ENCODE assay signal across 13 cellular contexts in the genomic region with DNA sequence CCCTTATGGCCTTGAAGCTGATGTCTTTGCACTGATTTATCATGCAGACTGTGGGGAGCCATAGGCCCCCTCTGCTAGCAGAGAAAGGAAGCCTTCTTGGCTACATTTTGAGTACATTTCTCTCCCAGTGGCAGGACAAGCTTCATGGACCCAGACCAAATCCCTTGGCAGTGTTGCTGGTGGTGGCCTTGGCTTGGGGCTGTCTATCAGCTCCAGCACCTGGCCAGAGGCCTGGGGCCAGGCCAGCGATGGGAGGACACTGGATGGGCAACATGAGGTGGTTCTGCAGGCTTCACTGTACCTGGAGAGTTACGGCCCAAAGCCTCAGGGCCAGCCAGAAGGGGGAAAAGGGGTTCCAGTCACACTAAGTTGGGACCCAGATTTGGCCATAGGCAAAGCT.
"Had no signal": no experiment of that assay in that cellular context is flagged by ENCODE, and none has a peak within 500 bp of the region (broad histone marks: within the 10 kb centered on the region; RNA-seq: fewer than 3 reads in every experiment).

No MANE protein-coding gene starts in this region.

- H3K27ac ChIP-seq: epithelial cell of prostate had no signal

- H3K4me3 ChIP-seq: heart right ventricle, mucosa of descending colon, upper lobe of right lung had no signal

- ATAC-seq: mucosa of descending colon; natural killer cell treated with Interleukin-12 subunit alpha and Interleukin-12 subunit beta and Interleukin-15 and Interleukin-18, amount 100 ng/mL, for 72 hours; stimulated activated naive B cell treated with anti-CD40 and anti-IgM and Interleukin-4, amounts not matched to agents 10 μg/mL and 1 μg/mL and 100 μg/mL, for 72 hours had no signal

- H3K4me1 Mint-ChIP-seq: activated naive CD8-positive, alpha-beta T cell treated with anti-CD3 and anti-CD28 coated beads for 36 hours; stimulated activated naive B cell treated with anti-CD40 and anti-IgM and Interleukin-4, amounts not matched to agents 10 μg/mL and 1 μg/mL and 100 μg/mL, for 72 hours had no signal

- H3K9me3 ChIP-seq: heart right ventricle, mucosa of descending colon, upper lobe of right lung had no signal

- DNase-seq: activated CD4-positive, CD25-positive, alpha-beta regulatory T cell treated with anti-CD3 and anti-CD28 coated beads, Interleukin-2, amount 50 U/mL, for 72 hours; activated naive CD8-positive, alpha-beta T cell treated with anti-CD3 and anti-CD28 coated beads for 36 hours; effector memory CD4-positive, alpha-beta T cell; heart right ventricle; left cardiac atrium; mucosa of descending colon; stimulated activated CD4-positive, alpha-beta T cell treated with anti-CD3 and anti-CD28 coated beads, Interleukin-2, amount 100 ng/mL, for 48 hours; stimulated activated naive B cell treated with anti-CD40 and anti-IgM and Interleukin-4, amounts not matched to agents 10 μg/mL and 1 μg/mL and 100 μg/mL, for 72 hours; T-helper 9 cell; upper lobe of right lung had no signal

- H3K27me3 Mint-ChIP-seq: activated naive CD8-positive, alpha-beta T cell treated with anti-CD3 and anti-CD28 coated beads for 36 hours; natural killer cell treated with Interleukin-12 subunit alpha and Interleukin-12 subunit beta and Interleukin-15 and Interleukin-18, amount 100 ng/mL, for 72 hours; stimulated activated naive B cell treated with anti-CD40 and anti-IgM and Interleukin-4, amounts not matched to agents 10 μg/mL and 1 μg/mL and 100 μg/mL, for 72 hours had no signal

- H3K36me3 ChIP-seq: upper lobe of right lung had no signal

- H3K27me3 ChIP-seq: heart right ventricle, upper lobe of right lung had no signal

- H3K4me3 Mint-ChIP-seq: activated naive CD8-positive, alpha-beta T cell treated with anti-CD3 and anti-CD28 coated beads for 36 hours; activated T-helper 1 cell treated with anti-CD3 and anti-CD28 coated beads, Interleukin-12 subunit alpha, Interleukin-12 subunit beta, Interleukin-2, Interleukin-4 antibody, amounts not matched to agents 30 ng/mL and 10 ng/mL and 1 ng/mL, durations not matched to agents 14 hours and 24 hours and 36 hours; natural killer cell treated with Interleukin-12 subunit alpha and Interleukin-12 subunit beta and Interleukin-15 and Interleukin-18, amount 100 ng/mL, for 72 hours; stimulated activated naive B cell treated with anti-CD40 and anti-IgM and Interleukin-4, amounts not matched to agents 10 μg/mL and 1 μg/mL and 100 μg/mL, for 72 hours had no signal

- H3K27ac Mint-ChIP-seq: activated naive CD8-positive, alpha-beta T cell treated with anti-CD3 and anti-CD28 coated beads for 36 hours; activated T-helper 1 cell treated with anti-CD3 and anti-CD28 coated beads, Interleukin-12 subunit alpha, Interleukin-12 subunit beta, Interleukin-2, Interleukin-4 antibody, amounts not matched to agents 30 ng/mL and 10 ng/mL and 1 ng/mL, durations not matched to agents 14 hours and 24 hours and 36 hours; natural killer cell treated with Interleukin-12 subunit alpha and Interleukin-12 subunit beta and Interleukin-15 and Interleukin-18, amount 100 ng/mL, for 72 hours; stimulated activated naive B cell treated with anti-CD40 and anti-IgM and Interleukin-4, amounts not matched to agents 10 μg/mL and 1 μg/mL and 100 μg/mL, for 72 hours had no signal
